Comparison of ENCODE assay signal across 8 cellular contexts in the genomic region with DNA sequence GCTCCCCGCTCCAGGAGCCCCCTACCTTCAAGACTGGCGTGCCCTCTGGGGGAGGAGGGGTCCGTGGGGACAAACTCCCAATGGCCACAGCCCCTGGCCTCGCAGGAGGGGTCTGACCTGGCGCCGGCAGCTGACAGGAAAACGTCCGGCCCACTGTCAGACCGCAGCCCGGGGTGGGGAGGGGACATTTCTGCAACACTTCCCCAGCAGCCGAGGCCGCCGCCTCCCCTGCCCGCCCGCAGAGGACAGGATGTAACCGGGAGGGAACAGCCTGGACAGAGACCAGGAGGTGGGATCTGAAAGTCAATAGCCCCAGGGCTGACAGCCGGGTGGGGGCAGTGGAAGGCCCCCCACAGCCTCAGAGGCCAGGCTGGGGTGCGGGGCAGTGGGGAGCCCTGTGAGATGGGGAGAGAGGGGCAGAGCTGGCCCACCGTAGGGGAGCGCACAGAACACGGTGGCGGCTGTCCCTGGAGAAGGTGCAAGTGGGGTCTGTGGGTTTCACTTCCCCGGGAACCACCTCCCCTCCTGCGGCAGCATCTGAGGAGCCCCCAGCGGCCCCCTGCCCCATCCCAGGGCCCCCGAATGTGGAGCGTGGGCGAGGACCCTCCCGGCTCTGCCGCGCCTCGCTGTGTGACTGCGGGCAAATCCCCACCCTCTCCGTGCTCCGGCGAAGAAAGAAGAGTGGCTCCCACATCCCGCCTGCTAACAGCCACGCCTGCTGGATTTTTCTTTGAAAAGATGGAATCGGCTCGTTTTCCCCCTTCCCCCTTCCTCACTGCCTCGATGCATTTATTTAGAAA. TPM values are rescaled to one million over a fixed set of nuclear protein-coding genes. Genes with fewer than 3 reads are reported as not detected.
DNase-seq lines count a peak whose midpoint lies in the region; ATAC-seq and TF ChIP-seq lines count a peak whose summit lies in the region.

A gene with protein sequence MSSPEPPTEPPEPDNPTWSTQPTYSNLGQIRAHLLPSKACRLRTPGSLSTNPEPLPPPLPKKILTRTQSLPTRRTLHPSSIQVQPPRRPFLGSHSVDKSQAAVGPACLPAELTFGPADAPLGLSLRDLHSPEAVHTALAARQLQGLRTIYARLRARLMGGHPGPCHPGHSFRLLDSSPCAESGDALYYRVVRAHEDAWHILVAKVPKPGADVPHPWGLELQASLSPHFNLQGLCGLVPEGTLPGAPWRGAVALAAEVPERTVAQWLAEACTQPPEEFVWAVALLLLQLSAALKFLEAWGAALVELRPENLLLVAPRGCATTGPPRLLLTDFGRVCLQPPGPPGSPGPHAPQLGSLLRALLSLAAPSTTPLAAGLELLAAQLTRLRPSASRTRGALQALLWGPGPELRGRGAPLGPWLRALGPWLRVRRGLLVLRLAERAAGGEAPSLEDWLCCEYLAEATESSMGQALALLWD (minus strand): TSS at position 114 of the 800 bp plus-strand sequence. CDS start 1,244 bp downstream, outside the sequence.

- peak; percentile 34 to 43 for ATAC-seq in CD4-positive, CD25-positive, alpha-beta regulatory T cell (ENCODE audit: low read depth in 2 of 2)
- peak; percentile 71 for ATAC-seq in stimulated activated naive B cell treated with anti-CD40 and anti-IgM and Interleukin-4, amounts not matched to agents 10 μg/mL and 1 μg/mL and 100 μg/mL, for 72 hours (replicated peaks)
- no peak for ATAC-seq in GM19023 (IDR thresholded peaks at IDR 0.05; ENCODE audit: unreplicated experiment)

- H3K4me1 ChIP-seq in CD4-positive, CD25-positive, alpha-beta regulatory T cell (ENCODE audit: control insufficient read depth, insufficient read depth, low read length, poor library complexity, severe bottlenecking), result peaks cover 16% of the 10 kb centered on the region

- peaks cover 0 to 1% (median 0%) of the 10 kb centered on the region in 7 donors for H3K9me3 Mint-ChIP-seq in CD4-positive, CD25-positive, alpha-beta regulatory T cell
- no peaks in the 10 kb centered on the region for H3K9me3 Mint-ChIP-seq in brain
- no peaks in the 10 kb centered on the region for H3K9me3 Mint-ChIP-seq in stimulated activated naive B cell treated with anti-CD40 and anti-IgM and Interleukin-4, amounts not matched to agents 10 μg/mL and 1 μg/mL and 100 μg/mL, for 72 hours

- peak in 1 of 3 donors; percentile 60 for DNase-seq in CD4-positive, CD25-positive, alpha-beta regulatory T cell
- DNase-seq in KBM-7 (peak; percentile 80), left kidney (ENCODE audit: low read depth, low spot score) (peak; percentile 79), D341Med (ENCODE audit: low spot score) (no peak)
- no peak for DNase-seq in stimulated activated naive B cell treated with anti-CD40 and anti-IgM and Interleukin-4, amounts not matched to agents 10 μg/mL and 1 μg/mL and 100 μg/mL, for 72 hours
- no peak for DNase-seq in effector CD8-positive, alpha-beta T cell (lab: John Stamatoyannopoulos, UW)

- no peaks in the 10 kb centered on the region for H3K27me3 Mint-ChIP-seq in CD4-positive, CD25-positive, alpha-beta regulatory T cell
- peaks cover 12% of the 10 kb centered on the region for H3K27me3 Mint-ChIP-seq in brain
- no peaks in the 10 kb centered on the region for H3K27me3 Mint-ChIP-seq in stimulated activated naive B cell treated with anti-CD40 and anti-IgM and Interleukin-4, amounts not matched to agents 10 μg/mL and 1 μg/mL and 100 μg/mL, for 72 hours

- H3K9me3 ChIP-seq in CD4-positive, CD25-positive, alpha-beta regulatory T cell (ENCODE audit: control insufficient read depth in 2 of 2, low read length in 2 of 2), result no peaks in the 10 kb centered on the region

- no peaks in the 10 kb centered on the region for H3K27me3 ChIP-seq in CD4-positive, CD25-positive, alpha-beta regulatory T cell (ENCODE audit: control insufficient read depth, insufficient read depth, low read length)

- H3K36me3 Mint-ChIP-seq in CD4-positive, CD25-positive, alpha-beta regulatory T cell, result peaks cover under 1% of the 10 kb centered on the region
- H3K36me3 Mint-ChIP-seq in brain, result no peaks in the 10 kb centered on the region
- H3K36me3 Mint-ChIP-seq in stimulated activated naive B cell treated with anti-CD40 and anti-IgM and Interleukin-4, amounts not matched to agents 10 μg/mL and 1 μg/mL and 100 μg/mL, for 72 hours, result peaks cover 0 to 3% of the 10 kb centered on the region in 2 donors

- no peaks in the 10 kb centered on the region for H3K36me3 ChIP-seq in CD4-positive, CD25-positive, alpha-beta regulatory T cell (ENCODE audit: control insufficient read depth, insufficient read depth, low read length)

- H3K27ac ChIP-seq in CD4-positive, CD25-positive, alpha-beta regulatory T cell (ENCODE audit: insufficient read depth, low read length, poor library complexity, severe bottlenecking), result no peak within 1 kb of the TSS

- peak within 1 kb of the TSS in 2 of 4 donors; percentile 52 to 73 for H3K4me3 Mint-ChIP-seq in CD4-positive, CD25-positive, alpha-beta regulatory T cell
- H3K4me3 Mint-ChIP-seq in brain, result peak within 1 kb of the TSS in 4 of 5 experiments; percentile 5 to 60 (median 30)
- H3K4me3 Mint-ChIP-seq in stimulated activated naive B cell treated with anti-CD40 and anti-IgM and Interleukin-4, amounts not matched to agents 10 μg/mL and 1 μg/mL and 100 μg/mL, for 72 hours, result peak within 1 kb of the TSS; percentile 80 to 82

- peaks cover 0 to 20% (median 1%) of the 10 kb centered on the region in 4 donors for H3K4me1 Mint-ChIP-seq in CD4-positive, CD25-positive, alpha-beta regulatory T cell
- peaks cover 5% of the 10 kb centered on the region for H3K4me1 Mint-ChIP-seq in brain
- peaks cover 19 to 36% of the 10 kb centered on the region in 2 donors for H3K4me1 Mint-ChIP-seq in stimulated activated naive B cell treated with anti-CD40 and anti-IgM and Interleukin-4, amounts not matched to agents 10 μg/mL and 1 μg/mL and 100 μg/mL, for 72 hours

- in situ Hi-C loops in KBM-7 (cut with MboI; ENCODE audit: low pct_unique_long_range_greater_than_20kb, low sequenced_read_pairs), result no loop called here

- H3K27ac Mint-ChIP-seq in CD4-positive, CD25-positive, alpha-beta regulatory T cell, result peak within 1 kb of the TSS in 1 of 3 donors; percentile 43
- H3K27ac Mint-ChIP-seq in brain, result no peak within 1 kb of the TSS
- H3K27ac Mint-ChIP-seq in stimulated activated naive B cell treated with anti-CD40 and anti-IgM and Interleukin-4, amounts not matched to agents 10 μg/mL and 1 μg/mL and 100 μg/mL, for 72 hours, result peak within 1 kb of the TSS; percentile 76

- H3K4me3 ChIP-seq in CD4-positive, CD25-positive, alpha-beta regulatory T cell (ENCODE audit: low read depth, low read length), result no peak within 1 kb of the TSS

- TF ChIP-seq CTCF in brain (conservative IDR thresholded peaks at IDR 0.05), result no peak

RNA-seq across cellular contexts. Expression of the gene that starts here (rescaled TPM):
- total RNA-seq in CD4-positive, CD25-positive, alpha-beta regulatory T cell, result not detected
- polyA plus RNA-seq in CD4-positive, CD25-positive, alpha-beta regulatory T cell, result under 1 TPM; 0.10 to 0.32 (median 0.15) TPM
- polyA plus RNA-seq in brain (ENCODE audit: insufficient read depth, low read depth, low replicate concordance), result not detected

Comparison
In these comparisons a context has a peak if more than half of its experiments do, and no peak if none do; other contexts are left out.
1. Peak in ATAC-seq in CD4-positive, CD25-positive, alpha-beta regulatory T cell; RNA of the gene not detected or under 1 TPM.
2. DNase-seq: peak in KBM-7 (single experiment) and left kidney (single experiment); none in stimulated activated naive B cell treated with anti-CD40 and anti-IgM and Interleukin-4, amounts not matched to agents 10 μg/mL and 1 μg/mL and 100 μg/mL, for 72 hours (single experiment), effector CD8-positive, alpha-beta T cell (single experiment) and D341Med (single experiment).